Comparison of ENCODE assay signal across 15 cellular contexts in the genomic region with DNA sequence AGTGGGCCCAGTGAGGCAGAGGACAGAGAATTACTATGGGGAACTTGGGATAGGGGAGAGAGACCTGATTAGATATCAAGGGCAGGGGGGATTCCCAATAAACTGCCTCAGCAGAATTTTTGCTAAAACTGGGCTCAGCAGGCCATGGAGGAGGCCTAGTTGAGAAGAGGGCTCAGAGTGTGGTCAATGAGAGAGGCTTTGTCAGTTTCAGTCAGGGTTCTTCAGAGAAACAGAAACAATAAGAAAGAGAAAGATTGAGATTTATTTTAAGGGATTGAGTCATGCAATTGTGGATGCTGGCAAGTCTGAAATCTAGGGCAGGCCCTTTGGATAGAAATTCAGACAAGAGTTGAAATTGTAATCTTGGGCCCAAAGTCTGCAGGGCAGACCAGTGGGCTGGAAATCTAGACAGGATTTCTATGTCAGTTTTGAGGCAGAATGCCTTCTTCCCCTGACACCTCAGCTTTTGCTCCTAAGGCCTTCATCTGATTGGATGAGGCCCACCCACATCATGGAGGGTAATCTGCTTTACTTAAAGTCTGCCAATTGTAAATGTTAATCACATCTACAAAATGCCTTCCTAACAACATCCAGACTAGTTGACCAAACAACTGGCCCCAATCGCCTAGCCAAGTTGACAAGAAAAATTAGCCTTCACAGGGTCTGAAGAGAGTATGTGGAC. TPM values are rescaled to one million over a fixed set of nuclear protein-coding genes. Genes with fewer than 3 reads are reported as not detected.
DNase-seq lines count a peak whose midpoint lies in the region; ATAC-seq and TF ChIP-seq lines count a peak whose summit lies in the region.
"Had no signal": no experiment of that assay in that cellular context is flagged by ENCODE, and none has a peak within 500 bp of the region (broad histone marks: within the 10 kb centered on the region; RNA-seq: fewer than 3 reads in every experiment).

No MANE protein-coding gene starts in this region.

- ATAC-seq in activated naive CD8-positive, alpha-beta T cell treated with anti-CD3 and anti-CD28 coated beads, Interleukin-2, amount 10 ng/mL, durations not matched to agents 7 days and 5 days (ENCODE audit: low read depth) = peak; percentile 55
- ATAC-seq in HG02642 (IDR thresholded peaks at IDR 0.05; ENCODE audit: poor library complexity, unreplicated experiment) (peak; percentile 57), aorta (ENCODE audit: low FRiP score) (peak; percentile 40), left ventricle myocardium superior (no peak)
- ATAC-seq: gastroesophageal sphincter had no signal

- no peak for TF ChIP-seq CTCF in KMS-11 (conservative IDR thresholded peaks at IDR 0.05; ENCODE audit: low read depth, low read length)

- H3K4me1 Mint-ChIP-seq in activated naive CD8-positive, alpha-beta T cell treated with anti-CD3 and anti-CD28 coated beads, Interleukin-2, amount 10 ng/mL, durations not matched to agents 7 days and 5 days = peaks cover 25% of the 10 kb centered on the region
- H3K4me1 Mint-ChIP-seq in activated naive CD8-positive, alpha-beta T cell treated with anti-CD3 and anti-CD28 coated beads for 36 hours = peaks cover 17% of the 10 kb centered on the region
- H3K4me1 Mint-ChIP-seq: IgD-negative memory B cell had no signal

- H3K4me3 ChIP-seq in KMS-11 (IDR thresholded peaks at IDR 0.05; ENCODE audit: insufficient read depth, low read depth, low read length) (no peak overlapping the region), aorta (ENCODE audit: low read length in 2 of 2) (no peak overlapping the region)
- H3K4me3 ChIP-seq: gastroesophageal sphincter, GM23248, lung, SK-N-MC had no signal

- no peaks in the 10 kb centered on the region for H3K27me3 ChIP-seq in KMS-11 (ENCODE audit: insufficient read depth, low read depth)
- H3K27me3 ChIP-seq in aorta (ENCODE audit: control insufficient read depth in 1 of 2, insufficient read depth in 2 of 2, low read length in 1 of 2) = no peaks in the 10 kb centered on the region

- H3K9ac ChIP-seq in KMS-11 = no peak overlapping the region
- H3K9ac ChIP-seq: GM23248 had no signal

- H2AFZ ChIP-seq in KMS-11 (ENCODE audit: low read depth) = no peak overlapping the region
- H2AFZ ChIP-seq: GM23248 had no signal

- no peaks in the 10 kb centered on the region for H3K36me3 Mint-ChIP-seq in activated naive CD8-positive, alpha-beta T cell treated with anti-CD3 and anti-CD28 coated beads, Interleukin-2, amount 10 ng/mL, durations not matched to agents 7 days and 5 days
- H3K36me3 Mint-ChIP-seq in activated naive CD8-positive, alpha-beta T cell treated with anti-CD3 and anti-CD28 coated beads for 36 hours = no peaks in the 10 kb centered on the region
- H3K36me3 Mint-ChIP-seq: IgD-negative memory B cell had no signal

- peak overlapping the region; percentile 35; the same call in 1 of the 2 replicates for H3K27ac ChIP-seq in KMS-11
- peak overlapping the region; percentile 90 to 91 for H3K27ac ChIP-seq in aorta (ENCODE audit: low read depth in 1 of 2, low read length in 2 of 2)
- H3K27ac ChIP-seq: gastroesophageal sphincter, SK-N-MC had no signal

- intact Hi-C loops in aorta (cut with DNase I) (no loop called here), left ventricle myocardium superior (cut with micrococcal nuclease) (no loop called here)

- H3K9me3 Mint-ChIP-seq in activated naive CD8-positive, alpha-beta T cell treated with anti-CD3 and anti-CD28 coated beads, Interleukin-2, amount 10 ng/mL, durations not matched to agents 7 days and 5 days = no peaks in the 10 kb centered on the region
- no peaks in the 10 kb centered on the region for H3K9me3 Mint-ChIP-seq in activated naive CD8-positive, alpha-beta T cell treated with anti-CD3 and anti-CD28 coated beads for 36 hours
- H3K9me3 Mint-ChIP-seq: IgD-negative memory B cell had no signal

- H3K27ac Mint-ChIP-seq in activated naive CD8-positive, alpha-beta T cell treated with anti-CD3 and anti-CD28 coated beads, Interleukin-2, amount 10 ng/mL, durations not matched to agents 7 days and 5 days = no peak overlapping the region
- H3K27ac Mint-ChIP-seq in activated naive CD8-positive, alpha-beta T cell treated with anti-CD3 and anti-CD28 coated beads for 36 hours = no peak overlapping the region
- H3K27ac Mint-ChIP-seq: IgD-negative memory B cell had no signal

- H3K27me3 Mint-ChIP-seq in activated naive CD8-positive, alpha-beta T cell treated with anti-CD3 and anti-CD28 coated beads, Interleukin-2, amount 10 ng/mL, durations not matched to agents 7 days and 5 days = peaks cover 3% of the 10 kb centered on the region
- H3K27me3 Mint-ChIP-seq in activated naive CD8-positive, alpha-beta T cell treated with anti-CD3 and anti-CD28 coated beads for 36 hours = peaks cover 3% of the 10 kb centered on the region

- H3K4me1 ChIP-seq in KMS-11 (ENCODE audit: low read depth, poor library complexity, severe bottlenecking) = peaks cover 38% of the 10 kb centered on the region
- peaks cover 4 to 11% of the 10 kb centered on the region in 2 donors for H3K4me1 ChIP-seq in aorta (ENCODE audit: control insufficient read depth in 1 of 2, insufficient read depth in 2 of 2, low read length in 2 of 2)
- H3K4me1 ChIP-seq: gastroesophageal sphincter had no signal

- no peaks in the 10 kb centered on the region for H3K9me3 ChIP-seq in aorta (ENCODE audit: control insufficient read depth, low read length)
- H3K9me3 ChIP-seq: gastroesophageal sphincter had no signal

- DNase-seq in activated naive CD8-positive, alpha-beta T cell treated with anti-CD3 and anti-CD28 coated beads, Interleukin-2, amount 10 ng/mL, durations not matched to agents 7 days and 5 days = no peak
- no peak for DNase-seq in activated naive CD8-positive, alpha-beta T cell treated with anti-CD3 and anti-CD28 coated beads for 36 hours
- no peak for DNase-seq in aorta
- DNase-seq in left ventricle myocardium superior = no peak
- no peak for DNase-seq in cerebellum (ENCODE audit: low spot score)
- no peak for DNase-seq in retina
- DNase-seq: activated CD8-positive, alpha-beta memory T cell treated with anti-CD3 and anti-CD28 coated beads, Interleukin-2, amount 50 U/mL, for 4 hours; AML-193; GM23248 had no signal

- 31 to 45% methylated on average over 1 of the region's 1 CpG for WGBS in aorta, 2 donors

- no peaks in the 10 kb centered on the region for H3K79me2 ChIP-seq in KMS-11 (ENCODE audit: insufficient read depth, low read depth)

- H3K36me3 ChIP-seq in KMS-11 (ENCODE audit: insufficient read depth) = no peaks in the 10 kb centered on the region
- H3K36me3 ChIP-seq in aorta (ENCODE audit: control insufficient read depth in 1 of 2, insufficient read depth in 2 of 2, low read length in 1 of 2) = no peaks in the 10 kb centered on the region
- H3K36me3 ChIP-seq: gastroesophageal sphincter had no signal

- H3K4me3 Mint-ChIP-seq in activated naive CD8-positive, alpha-beta T cell treated with anti-CD3 and anti-CD28 coated beads, Interleukin-2, amount 10 ng/mL, durations not matched to agents 7 days and 5 days = no peak overlapping the region
- no peak overlapping the region for H3K4me3 Mint-ChIP-seq in activated naive CD8-positive, alpha-beta T cell treated with anti-CD3 and anti-CD28 coated beads for 36 hours
- H3K4me3 Mint-ChIP-seq: IgD-negative memory B cell had no signal

- H4K20me1 ChIP-seq in KMS-11 (ENCODE audit: insufficient read depth) = no peaks in the 10 kb centered on the region

- POLR2A ChIA-PET in activated naive CD8-positive, alpha-beta T cell treated with anti-CD3 and anti-CD28 coated beads, Interleukin-2, amount 10 ng/mL, durations not matched to agents 7 days and 5 days (lab: Charles Lee) = no interaction called here

- H3K4me2 ChIP-seq in KMS-11 = peak overlapping the region; percentile 33

RNA-seq across cellular contexts. Expression of a gene that starts 33.5 kb away (rescaled TPM):
- 10 to 100 TPM; 92.7 to 98.0 TPM for total RNA-seq in activated naive CD8-positive, alpha-beta T cell treated with anti-CD3 and anti-CD28 coated beads, Interleukin-2, amount 10 ng/mL, durations not matched to agents 7 days and 5 days
- 10 to 100 TPM; 42.4 to 43.8 TPM for total RNA-seq in activated naive CD8-positive, alpha-beta T cell treated with anti-CD3 and anti-CD28 coated beads for 36 hours
- total RNA-seq in aorta = 100 to 1,000 TPM in 1 of 2 donors, 10 to 100 TPM in 1; 95.0 to 111 TPM
- polyA plus RNA-seq in aorta = 10 to 100 TPM; 23.1 to 23.8 TPM
- 163 TPM for total RNA-seq in left ventricle myocardium superior
- total RNA-seq in cerebellum = 118 TPM

RNA-seq across cellular contexts. Expression of a gene that starts 50.1 kb away (rescaled TPM):
- not detected for total RNA-seq in activated naive CD8-positive, alpha-beta T cell treated with anti-CD3 and anti-CD28 coated beads, Interleukin-2, amount 10 ng/mL, durations not matched to agents 7 days and 5 days
- not detected for total RNA-seq in activated naive CD8-positive, alpha-beta T cell treated with anti-CD3 and anti-CD28 coated beads for 36 hours
- total RNA-seq in aorta = not detected
- polyA plus RNA-seq in aorta = not detected
- total RNA-seq in left ventricle myocardium superior = 0.79 TPM
- total RNA-seq in cerebellum = 0.91 TPM
- total RNA-seq: GM23248 had no signal
- polyA plus RNA-seq: GM23248, IgD-negative memory B cell had no signal

RNA-seq across cellular contexts. Expression of a gene that starts 53.6 kb away (rescaled TPM):
- total RNA-seq in activated naive CD8-positive, alpha-beta T cell treated with anti-CD3 and anti-CD28 coated beads, Interleukin-2, amount 10 ng/mL, durations not matched to agents 7 days and 5 days = not detected
- not detected for total RNA-seq in activated naive CD8-positive, alpha-beta T cell treated with anti-CD3 and anti-CD28 coated beads for 36 hours
- not detected for total RNA-seq in aorta
- polyA plus RNA-seq in aorta = not detected
- not detected for total RNA-seq in left ventricle myocardium superior
- total RNA-seq in cerebellum = not detected
- total RNA-seq: GM23248, lung had no signal
- polyA plus RNA-seq: GM23248, IgD-negative memory B cell, lung had no signal
